Comparison of ENCODE assay signal across 8 cellular contexts in the genomic region with DNA sequence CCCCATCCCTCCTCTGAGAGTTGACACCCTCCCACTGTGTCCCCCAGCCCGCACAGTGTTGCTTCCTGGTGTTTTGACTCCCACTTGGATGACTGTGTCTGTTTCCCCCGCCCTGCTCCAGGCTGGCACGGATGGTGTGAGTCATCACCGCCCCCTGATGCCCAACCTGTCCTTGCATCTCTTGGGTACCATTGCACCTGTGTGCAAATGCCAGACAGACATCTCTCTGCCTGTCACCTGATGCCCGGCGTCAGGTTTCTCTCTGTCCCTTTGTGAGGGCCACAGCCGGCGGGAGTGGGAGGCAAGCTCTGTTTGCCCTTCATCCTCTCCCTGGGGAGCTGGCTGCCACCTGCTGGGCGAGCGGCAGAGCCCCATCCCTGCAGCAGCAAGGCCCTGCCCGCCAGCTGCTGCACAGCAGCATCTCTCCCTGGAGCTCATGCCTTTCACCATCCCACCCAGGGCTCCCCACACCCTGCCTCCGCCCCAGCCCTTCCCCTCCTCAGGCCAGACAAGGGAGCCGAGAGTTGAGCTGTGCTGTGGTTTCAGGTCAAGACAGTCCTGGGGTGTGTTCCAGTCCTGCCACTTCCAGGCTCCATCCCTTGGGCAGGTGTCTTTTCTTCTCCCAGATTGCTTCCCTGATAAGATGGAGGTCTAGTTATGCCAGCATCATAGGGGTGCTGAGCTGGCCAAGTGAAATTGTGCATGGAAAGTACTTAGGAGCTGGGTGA. TPM values are rescaled to one million over a fixed set of nuclear protein-coding genes. Genes with fewer than 3 reads are reported as not detected.
DNase-seq lines count a peak whose midpoint lies in the region; ATAC-seq and TF ChIP-seq lines count a peak whose summit lies in the region.

No MANE protein-coding gene starts in this region.

- no peak overlapping the region for H3K4me3 Mint-ChIP-seq in activated T-cell treated with anti-CD3 and anti-CD28 coated beads, Interleukin-2, amount 50 U/mL, for 4 hours
- H3K4me3 Mint-ChIP-seq in CD8-positive, alpha-beta memory T cell, result no peak overlapping the region

- H3K36me3 Mint-ChIP-seq in activated T-cell treated with anti-CD3 and anti-CD28 coated beads, Interleukin-2, amount 50 U/mL, for 4 hours (ENCODE audit: insufficient read depth), result peaks cover 3% of the 10 kb centered on the region
- peaks cover 0 to 4% (median 0%) of the 10 kb centered on the region in 3 donors for H3K36me3 Mint-ChIP-seq in CD8-positive, alpha-beta memory T cell

- no peaks in the 10 kb centered on the region for H3K36me3 ChIP-seq in CD8-positive, alpha-beta memory T cell (ENCODE audit: insufficient read depth, low read length)
- H3K36me3 ChIP-seq in suprapubic skin, result no peaks in the 10 kb centered on the region

- H3K9me3 Mint-ChIP-seq in activated T-cell treated with anti-CD3 and anti-CD28 coated beads, Interleukin-2, amount 50 U/mL, for 4 hours, result no peaks in the 10 kb centered on the region
- H3K9me3 Mint-ChIP-seq in CD8-positive, alpha-beta memory T cell, result no peaks in the 10 kb centered on the region

- DNase-seq in NCI-H146 treated with DMSO at 0.1 percent for 48 hours (lab: John Stamatoyannopoulos, UW; ENCODE audit: unreplicated experiment) (peak; percentile 97), nucleus accumbens (lab: John Stamatoyannopoulos, UW) (peak in 42 of 56 donors; percentile 8 to 87 (median 60)), suprapubic skin (ENCODE audit: low spot score in 2 of 2) (no peak), MV-4-11 (lab: John Stamatoyannopoulos, UW) (no peak)
- peak; percentile 26 for DNase-seq in activated T-cell treated with anti-CD3 and anti-CD28 coated beads, Interleukin-2, amount 50 U/mL, for 4 hours
- no peak for DNase-seq in CD8-positive, alpha-beta memory T cell
- DNase-seq in activated CD8-positive, alpha-beta memory T cell treated with anti-CD3 and anti-CD28 coated beads for 24 hours, result no peak

- no peaks in the 10 kb centered on the region for H3K27me3 Mint-ChIP-seq in activated T-cell treated with anti-CD3 and anti-CD28 coated beads, Interleukin-2, amount 50 U/mL, for 4 hours (ENCODE audit: low read depth)
- no peaks in the 10 kb centered on the region for H3K27me3 Mint-ChIP-seq in CD8-positive, alpha-beta memory T cell

- H3K27me3 ChIP-seq in CD8-positive, alpha-beta memory T cell (ENCODE audit: insufficient read depth, low read length, poor library complexity, severe bottlenecking), result no peaks in the 10 kb centered on the region
- no peaks in the 10 kb centered on the region for H3K27me3 ChIP-seq in suprapubic skin

- no peak for TF ChIP-seq EP300 in suprapubic skin (IDR thresholded peaks at IDR 0.05)

- no peaks in the 10 kb centered on the region for H3K9me3 ChIP-seq in CD8-positive, alpha-beta memory T cell (ENCODE audit: low read length)
- no peaks in the 10 kb centered on the region for H3K9me3 ChIP-seq in suprapubic skin

- ATAC-seq in activated T-cell treated with anti-CD3 and anti-CD28 coated beads, Interleukin-2, amount 50 U/mL, for 4 hours, result peak in 1 of 2 donors; percentile 21

- TF ChIP-seq CTCF in GM12874 (IDR thresholded peaks at IDR 0.05; ENCODE audit: insufficient read depth, low read depth, low read length) (peak; percentile 64), suprapubic skin (IDR thresholded peaks at IDR 0.05) (no peak)

- peak overlapping the region in 2 of 8 donors; percentile 63 to 64 for H3K27ac Mint-ChIP-seq in CD8-positive, alpha-beta memory T cell

- no peak for TF ChIP-seq POLR2A in suprapubic skin (IDR thresholded peaks at IDR 0.05)

- H3K4me1 ChIP-seq in CD8-positive, alpha-beta memory T cell (ENCODE audit: insufficient read depth, low read length), result no peaks in the 10 kb centered on the region
- H3K4me1 ChIP-seq in suprapubic skin, result no peaks in the 10 kb centered on the region

- no peak overlapping the region for H3K27ac ChIP-seq in CD8-positive, alpha-beta memory T cell (ENCODE audit: low read depth, low read length)
- H3K27ac ChIP-seq in suprapubic skin, result no peak overlapping the region

- POLR2A ChIA-PET in CD8-positive, alpha-beta memory T cell (lab: Charles Lee), result no interaction called here

- H3K4me3 ChIP-seq in CD8-positive, alpha-beta memory T cell (ENCODE audit: low read length), result no peak overlapping the region
- no peak overlapping the region for H3K4me3 ChIP-seq in suprapubic skin

- CTCF ChIA-PET in CD8-positive, alpha-beta memory T cell (lab: Charles Lee), result no interaction called here

- H3K4me1 Mint-ChIP-seq in activated T-cell treated with anti-CD3 and anti-CD28 coated beads, Interleukin-2, amount 50 U/mL, for 4 hours (ENCODE audit: low read depth), result peaks cover 13% of the 10 kb centered on the region
- H3K4me1 Mint-ChIP-seq in CD8-positive, alpha-beta memory T cell, result peaks cover 6 to 15% (median 7%) of the 10 kb centered on the region in 3 donors

- WGBS in suprapubic skin, result 63% methylated on average over 7 of the region's 13 CpGs

RNA-seq across cellular contexts. Expression of gene NKPD1, which starts 29.7 kb away (rescaled TPM):
- total RNA-seq in activated T-cell treated with anti-CD3 and anti-CD28 coated beads, Interleukin-2, amount 50 U/mL, for 4 hours, result under 1 TPM; 0.30 to 0.45 (median 0.33) TPM
- total RNA-seq in CD8-positive, alpha-beta memory T cell, result under 1 TPM; 0.13 to 0.18 TPM
- 0.20 TPM for polyA plus RNA-seq in CD8-positive, alpha-beta memory T cell
- 10 to 100 TPM; 22.4 to 60.4 (median 51.1) TPM for total RNA-seq in suprapubic skin

RNA-seq across cellular contexts. Expression of gene PPP1R37, which starts 38.1 kb away (rescaled TPM):
- total RNA-seq in activated T-cell treated with anti-CD3 and anti-CD28 coated beads, Interleukin-2, amount 50 U/mL, for 4 hours, result 10 to 100 TPM; 23.2 to 24.9 (median 24.7) TPM
- 10 to 100 TPM; 17.8 to 18.3 TPM for total RNA-seq in CD8-positive, alpha-beta memory T cell
- 0.79 TPM for polyA plus RNA-seq in CD8-positive, alpha-beta memory T cell
- 10 to 100 TPM; 24.6 to 43.1 (median 33.5) TPM for total RNA-seq in suprapubic skin

RNA-seq across cellular contexts. Expression of gene TRAPPC6A, which starts 47.0 kb away (rescaled TPM):
- 10 to 100 TPM in 1 of 3 donors, 1 to 10 TPM in 2; 8.5 to 11.5 (median 9.1) TPM for total RNA-seq in activated T-cell treated with anti-CD3 and anti-CD28 coated beads, Interleukin-2, amount 50 U/mL, for 4 hours
- 10 to 100 TPM; 22.7 to 24.3 TPM for total RNA-seq in CD8-positive, alpha-beta memory T cell
- 151 TPM for polyA plus RNA-seq in CD8-positive, alpha-beta memory T cell
- 10 to 100 TPM; 55.9 to 82.3 (median 71.8) TPM for total RNA-seq in suprapubic skin

RNA-seq across cellular contexts. Expression of gene BLOC1S3, which starts 47.5 kb away (rescaled TPM):
- 10 to 100 TPM; 12.3 to 15.5 (median 14.5) TPM for total RNA-seq in activated T-cell treated with anti-CD3 and anti-CD28 coated beads, Interleukin-2, amount 50 U/mL, for 4 hours
- 10 to 100 TPM; 12.4 TPM for total RNA-seq in CD8-positive, alpha-beta memory T cell
- 19.9 TPM for polyA plus RNA-seq in CD8-positive, alpha-beta memory T cell
- 10 to 100 TPM; 15.3 to 20.1 (median 15.9) TPM for total RNA-seq in suprapubic skin

RNA-seq across cellular contexts. Expression of gene GEMIN7, which starts 52.0 kb away (rescaled TPM):
- total RNA-seq in activated T-cell treated with anti-CD3 and anti-CD28 coated beads, Interleukin-2, amount 50 U/mL, for 4 hours, result 10 to 100 TPM; 58.8 to 69.3 (median 65.0) TPM
- 10 to 100 TPM; 51.6 TPM for total RNA-seq in CD8-positive, alpha-beta memory T cell
- polyA plus RNA-seq in CD8-positive, alpha-beta memory T cell, result 93.5 TPM
- total RNA-seq in suprapubic skin, result 10 to 100 TPM; 18.8 to 29.8 (median 20.5) TPM

Comparison
In these comparisons a context has a peak if more than half of its experiments do, and no peak if none do; other contexts are left out.
1. DNase-seq: peak in NCI-H146 treated with DMSO at 0.1 percent for 48 hours (single experiment), activated T-cell treated with anti-CD3 and anti-CD28 coated beads, Interleukin-2, amount 50 U/mL, for 4 hours (single experiment) and nucleus accumbens (42 of 56); none in CD8-positive, alpha-beta memory T cell (0 of 5), suprapubic skin (0 of 2), MV-4-11 (single experiment) and activated CD8-positive, alpha-beta memory T cell treated with anti-CD3 and anti-CD28 coated beads for 24 hours (single experiment).
2. RNA of gene NKPD1, which starts 29.7 kb away (total RNA-seq): 22.4 to 60.4 TPM in suprapubic skin; 0.30 to 0.45 TPM in activated T-cell treated with anti-CD3 and anti-CD28 coated beads, Interleukin-2, amount 50 U/mL, for 4 hours and 0.13 to 0.18 TPM in CD8-positive, alpha-beta memory T cell; every median in the first group is over 10 times any median in the second.